In genomic region chr9:22044583-22044982, GRCh38 we compare ENCODE assay signal across 20 cellular contexts. TPM values are rescaled to one million over a fixed set of nuclear protein-coding genes. Genes with fewer than 3 reads are reported as not detected.
A peak's percentile ranks its signal among the peaks of the same experiment; 100 is the strongest.
DNase-seq lines count a peak whose midpoint lies in the region; TF ChIP-seq lines count a peak whose summit lies in the region.
"Had no signal": no experiment of that assay in that cellular context is flagged by ENCODE, and none has a peak within 500 bp of the region (broad histone marks: within the 10 kb centered on the region; RNA-seq: fewer than 3 reads in every experiment).

No MANE protein-coding gene starts in this region.

- H3K27me3 ChIP-seq in kidney epithelial cell (ENCODE audit: control insufficient read depth, insufficient read depth, low read length) (no peaks in the 10 kb centered on the region), trophoblast cell (ENCODE audit: insufficient read depth, low read length) (no peaks in the 10 kb centered on the region)
- H3K27me3 ChIP-seq: gastrocnemius medialis had no signal

- H3K23ac ChIP-seq in trophoblast cell (ENCODE audit: low read length), result no peak overlapping the region

- H4K8ac ChIP-seq in trophoblast cell (ENCODE audit: low read depth, low read length), result no peak overlapping the region

- H2BK5ac ChIP-seq in trophoblast cell (ENCODE audit: low read depth, low read length, poor library complexity), result no peak overlapping the region

- peaks cover 5% of the 10 kb centered on the region for H3K79me1 ChIP-seq in trophoblast cell (ENCODE audit: low read length)

- no peak overlapping the region for H2BK12ac ChIP-seq in trophoblast cell (ENCODE audit: low read length)

- DNase-seq in AG08395 (ENCODE audit: low spot score) (peak; percentile 68), LHCN-M2 (ENCODE audit: low read depth) (peak; percentile 81), cardiac fibroblast (ENCODE audit: low read depth in 2 of 2) (peak; percentile 89 to 91), kidney epithelial cell (ENCODE audit: low read depth) (peak; percentile 69), NCI-H2107 (lab: John Stamatoyannopoulos, UW) (no peak), 8988T (no peak), SIG-M5 (lab: John Stamatoyannopoulos, UW) (no peak), trophoblast cell (no peak)
- DNase-seq: activated naive CD8-positive, alpha-beta T cell treated with anti-CD3 and anti-CD28 coated beads, Interleukin-2, amount 10 ng/mL, durations not matched to agents 7 days and 5 days; activated T-cell treated with anti-CD3 and anti-CD28 coated beads for 4 hours; DMS 273 treated with DMSO at 0.1 percent for 48 hours; gastrocnemius medialis; immature natural killer cell; KBM-7; midbrain; NCI-H1417 treated with DMSO at 0.1 percent for 48 hours; NCI-H526; T-helper 1 cell had no signal

- H3K9ac ChIP-seq in trophoblast cell (ENCODE audit: low read length), result no peak overlapping the region

- H3K4me1 ChIP-seq in trophoblast cell (ENCODE audit: control insufficient read depth in 1 of 2, insufficient read depth in 2 of 2, low read length in 2 of 2), result peaks cover 3 to 11% of the 10 kb centered on the region in 2 experiments

- no peak overlapping the region for H4K91ac ChIP-seq in trophoblast cell (ENCODE audit: low read depth, low read length)

- H3K4ac ChIP-seq in trophoblast cell (ENCODE audit: low read depth, low read length), result no peak overlapping the region

- no peak overlapping the region for H2BK120ac ChIP-seq in trophoblast cell (ENCODE audit: insufficient read depth, low read length, poor library complexity)

- no peaks in the 10 kb centered on the region for H3K79me2 ChIP-seq in trophoblast cell (ENCODE audit: control insufficient read depth, insufficient read depth, low read length, poor library complexity)

- no peaks in the 10 kb centered on the region for H3K9me3 ChIP-seq in trophoblast cell (ENCODE audit: insufficient read depth, low read depth, low read length)
- H3K9me3 ChIP-seq: gastrocnemius medialis, neutrophil had no signal

- no peak overlapping the region for H3K4me2 ChIP-seq in trophoblast cell (ENCODE audit: low read length)

- no peak overlapping the region for H2AFZ ChIP-seq in trophoblast cell (ENCODE audit: insufficient read depth, low read length, poor library complexity)

- no peak overlapping the region for H2AK5ac ChIP-seq in trophoblast cell (ENCODE audit: low read length)

- H3K36me3 ChIP-seq in kidney epithelial cell (ENCODE audit: control insufficient read depth, insufficient read depth, low read length) (no peaks in the 10 kb centered on the region), trophoblast cell (ENCODE audit: control insufficient read depth in 1 of 2, insufficient read depth in 2 of 2, low read length in 2 of 2) (no peaks in the 10 kb centered on the region)
- H3K36me3 ChIP-seq: gastrocnemius medialis, neutrophil had no signal

- no peak overlapping the region for H3K27ac ChIP-seq in trophoblast cell (ENCODE audit: low read depth, low read length)
- H3K27ac ChIP-seq: gastrocnemius medialis, neutrophil had no signal

- no peak overlapping the region for H4K12ac ChIP-seq in trophoblast cell (ENCODE audit: low read depth, low read length)

- TF ChIP-seq CTCF in cardiac fibroblast (IDR thresholded peaks at IDR 0.05; ENCODE audit: low read depth, low read length) (no peak), kidney epithelial cell (IDR thresholded peaks at IDR 0.05; ENCODE audit: insufficient read depth, low read length, poor library complexity, severe bottlenecking) (no peak)

- no peak overlapping the region for H3K4me3 ChIP-seq in cardiac fibroblast (replicated peaks in 1 of 2; ENCODE audit: low read depth in 2 of 2, low read length in 2 of 2)
- H3K4me3 ChIP-seq in kidney epithelial cell (ENCODE audit: low read depth, low read length), result no peak overlapping the region
- no peak overlapping the region for H3K4me3 ChIP-seq in trophoblast cell (ENCODE audit: low read depth, low read length)
- H3K4me3 ChIP-seq: gastrocnemius medialis had no signal

- H3K18ac ChIP-seq in trophoblast cell (ENCODE audit: low read length), result no peak overlapping the region

- H3K14ac ChIP-seq in trophoblast cell (ENCODE audit: low read length), result no peak overlapping the region

RNA-seq across cellular contexts. Expression of gene CDKN2B, which starts 35.5 kb away (rescaled TPM):
- 8.8 and 14.2 TPM in 2 replicates for total RNA-seq in LHCN-M2 (2014; rRNA removed)
- polyA plus RNA-seq in LHCN-M2 (2012), result 7.7 TPM
- 16.7 and 28.3 TPM in 2 replicates for total RNA-seq in kidney epithelial cell
- 43.3 and 45.4 TPM in 2 replicates for polyA plus RNA-seq in trophoblast cell (2013)
- total RNA-seq: H4 had no signal

RNA-seq across cellular contexts. Expression of gene CDKN2B-AS1, which starts 50.0 kb away (rescaled TPM):
- 2.9 and 6.2 TPM in 2 replicates for total RNA-seq in LHCN-M2 (2014; rRNA removed)
- polyA plus RNA-seq in LHCN-M2 (2012), result 1.1 TPM
- total RNA-seq in kidney epithelial cell, result 0.04 and 0.14 TPM in 2 replicates
- 0.47 and 0.58 TPM in 2 replicates for polyA plus RNA-seq in trophoblast cell (2013)
- total RNA-seq: H4 had no signal

RNA-seq across cellular contexts. Expression of gene CDKN2A, which starts 50.4 kb away (rescaled TPM):
- total RNA-seq in LHCN-M2 (2014; rRNA removed) (310 and 321 TPM in 2 replicates), kidney epithelial cell (1.7 and 3.6 TPM in 2 replicates)
- polyA plus RNA-seq in LHCN-M2 (2012), result 269 TPM
- polyA plus RNA-seq in trophoblast cell (2013), result 9.6 and 11.0 TPM in 2 replicates

Comparison
In these comparisons a context has a peak if more than half of its experiments do, and no peak if none do; other contexts are left out.
1. DNase-seq: peak in AG08395 (single experiment), LHCN-M2 (single experiment), cardiac fibroblast (2 of 2) and kidney epithelial cell (single experiment); none in NCI-H2107 (single experiment), 8988T (single experiment), SIG-M5 (single experiment) and trophoblast cell (0 of 2).
2. RNA of gene CDKN2A, which starts 50.4 kb away (total RNA-seq): 310 to 321 TPM in LHCN-M2; 1.7 to 3.6 TPM in kidney epithelial cell; every median in the first group is over 10 times any median in the second.